ENCODE assay signal across 18 cellular contexts in the genomic region with DNA sequence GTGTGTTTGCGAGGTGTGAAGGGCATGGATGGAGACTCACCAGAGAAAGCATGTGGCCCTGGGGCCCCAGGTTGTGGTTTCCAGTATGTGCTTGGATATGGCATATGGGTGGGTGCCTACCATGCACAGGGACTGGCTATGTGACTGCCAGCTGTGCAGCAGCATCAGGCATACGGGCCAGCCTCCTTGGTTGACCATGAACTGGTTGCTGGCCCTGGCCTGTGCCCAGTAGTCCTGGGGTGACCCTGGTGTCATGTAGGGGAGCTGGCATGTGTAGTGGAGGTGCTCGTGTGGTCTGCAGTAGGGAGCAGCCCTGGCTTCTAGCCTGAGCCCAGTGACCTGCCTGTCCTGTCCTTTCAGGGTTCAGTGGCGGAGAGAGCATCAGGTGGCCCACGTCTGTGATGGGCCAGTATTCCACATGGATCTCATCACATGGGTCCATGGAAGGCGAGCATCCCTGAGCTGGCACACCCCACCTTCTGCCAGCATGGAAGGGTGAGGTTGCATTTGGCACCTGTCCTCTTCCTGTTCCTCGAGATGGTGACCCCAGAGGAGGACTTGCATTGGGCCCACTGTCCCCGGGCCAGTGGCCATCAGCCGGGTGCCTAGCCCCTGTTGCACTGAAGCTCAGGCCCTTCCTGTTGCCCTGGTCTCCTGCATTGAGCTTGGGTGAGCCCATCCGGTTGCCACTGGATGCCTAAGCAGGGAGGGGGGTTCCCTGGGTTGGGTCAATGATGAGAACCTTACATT.
DNase-seq lines count a peak whose midpoint lies in the region; ATAC-seq and TF ChIP-seq lines count a peak whose summit lies in the region.
"Had no signal": no experiment of that assay in that cellular context is flagged by ENCODE, and none has a peak within 500 bp of the region (broad histone marks: within the 10 kb centered on the region; RNA-seq: fewer than 3 reads in every experiment).

No MANE protein-coding gene starts in this region.

- no peaks in the 10 kb centered on the region for H3K9me3 Mint-ChIP-seq in natural killer cell treated with Interleukin-12 subunit alpha and Interleukin-12 subunit beta and Interleukin-15 and Interleukin-18, amount 100 ng/mL, for 72 hours
- H3K9me3 Mint-ChIP-seq in natural killer cell: no peaks in the 10 kb centered on the region
- H3K9me3 Mint-ChIP-seq: central memory CD8-positive, alpha-beta T cell had no signal

- H3K4me3 Mint-ChIP-seq in natural killer cell treated with Interleukin-12 subunit alpha and Interleukin-12 subunit beta and Interleukin-15 and Interleukin-18, amount 100 ng/mL, for 72 hours: no peak overlapping the region
- no peak overlapping the region for H3K4me3 Mint-ChIP-seq in natural killer cell
- H3K4me3 Mint-ChIP-seq: activated naive CD8-positive, alpha-beta T cell treated with anti-CD3 and anti-CD28 coated beads for 36 hours; central memory CD8-positive, alpha-beta T cell; H9; IgD-negative memory B cell; stimulated activated memory B cell treated with anti-CD40 and anti-IgM and Interleukin-4, amounts not matched to agents 10 μg/mL and 1 μg/mL and 100 μg/mL, for 72 hours had no signal

- H3K4me1 Mint-ChIP-seq in natural killer cell treated with Interleukin-12 subunit alpha and Interleukin-12 subunit beta and Interleukin-15 and Interleukin-18, amount 100 ng/mL, for 72 hours (ENCODE audit: low read depth in 2 of 2): no peaks in the 10 kb centered on the region
- H3K4me1 Mint-ChIP-seq in natural killer cell: no peaks in the 10 kb centered on the region
- H3K4me1 Mint-ChIP-seq: activated naive CD8-positive, alpha-beta T cell treated with anti-CD3 and anti-CD28 coated beads for 36 hours; central memory CD8-positive, alpha-beta T cell; H9; IgD-negative memory B cell; stimulated activated memory B cell treated with anti-CD40 and anti-IgM and Interleukin-4, amounts not matched to agents 10 μg/mL and 1 μg/mL and 100 μg/mL, for 72 hours had no signal

- ATAC-seq in natural killer cell treated with Interleukin-12 subunit alpha and Interleukin-12 subunit beta and Interleukin-15 and Interleukin-18, amount 100 ng/mL, for 72 hours: peak in 1 of 2 donors; percentile 3
- no peak for ATAC-seq in natural killer cell
- ATAC-seq: SK-N-SH treated with all-trans-retinoic acid at 6 μM for 48 hours; stimulated activated memory B cell treated with anti-CD40 and anti-IgM and Interleukin-4, amounts not matched to agents 10 μg/mL and 1 μg/mL and 100 μg/mL, for 72 hours had no signal

- intact Hi-C loops in natural killer cell (cut with micrococcal nuclease): no loop called here
- intact Hi-C loops in posterior cingulate gyrus (cut with DNase I): no loop called here

- no peak for TF ChIP-seq CTCF in natural killer cell (IDR thresholded peaks at IDR 0.05)

- no peaks in the 10 kb centered on the region for H3K27me3 Mint-ChIP-seq in natural killer cell treated with Interleukin-12 subunit alpha and Interleukin-12 subunit beta and Interleukin-15 and Interleukin-18, amount 100 ng/mL, for 72 hours
- H3K27me3 Mint-ChIP-seq in natural killer cell (ENCODE audit: low read depth in 2 of 2): no peaks in the 10 kb centered on the region
- H3K27me3 Mint-ChIP-seq: activated naive CD8-positive, alpha-beta T cell treated with anti-CD3 and anti-CD28 coated beads for 36 hours; central memory CD8-positive, alpha-beta T cell; IgD-negative memory B cell; stimulated activated memory B cell treated with anti-CD40 and anti-IgM and Interleukin-4, amounts not matched to agents 10 μg/mL and 1 μg/mL and 100 μg/mL, for 72 hours had no signal

- no peaks in the 10 kb centered on the region for H3K36me3 Mint-ChIP-seq in natural killer cell treated with Interleukin-12 subunit alpha and Interleukin-12 subunit beta and Interleukin-15 and Interleukin-18, amount 100 ng/mL, for 72 hours
- H3K36me3 Mint-ChIP-seq in natural killer cell: no peaks in the 10 kb centered on the region
- H3K36me3 Mint-ChIP-seq: activated naive CD8-positive, alpha-beta T cell treated with anti-CD3 and anti-CD28 coated beads for 36 hours; IgD-negative memory B cell; stimulated activated memory B cell treated with anti-CD40 and anti-IgM and Interleukin-4, amounts not matched to agents 10 μg/mL and 1 μg/mL and 100 μg/mL, for 72 hours had no signal

- H3K27ac Mint-ChIP-seq in natural killer cell treated with Interleukin-12 subunit alpha and Interleukin-12 subunit beta and Interleukin-15 and Interleukin-18, amount 100 ng/mL, for 72 hours: no peak overlapping the region
- H3K27ac Mint-ChIP-seq in natural killer cell: no peak overlapping the region
- H3K27ac Mint-ChIP-seq: activated naive CD8-positive, alpha-beta T cell treated with anti-CD3 and anti-CD28 coated beads for 36 hours; H9; IgD-negative memory B cell; stimulated activated memory B cell treated with anti-CD40 and anti-IgM and Interleukin-4, amounts not matched to agents 10 μg/mL and 1 μg/mL and 100 μg/mL, for 72 hours had no signal

- peak; percentile 46 for DNase-seq in natural killer cell treated with Interleukin-12 subunit alpha and Interleukin-12 subunit beta and Interleukin-15 and Interleukin-18, amount 100 ng/mL, for 72 hours (ENCODE audit: low spot score)
- no peak for DNase-seq in natural killer cell
- DNase-seq in islet precursor cell: peak; percentile 28
- peak in 8 of 10 donors; percentile 3 to 82 (median 12) for DNase-seq in posterior cingulate gyrus
- DNase-seq in HT-29 (ENCODE audit: low spot score): no peak
- no peak for DNase-seq in HK-2 (ENCODE audit: unreplicated experiment)
- DNase-seq in foreskin melanocyte: no peak
- DNase-seq: activated CD4-positive, alpha-beta T cell treated with anti-CD3 and anti-CD28 coated beads for 48 hours; activated naive CD8-positive, alpha-beta T cell treated with anti-CD3 and anti-CD28 coated beads for 36 hours; NCI-H1092; NCI-H1930; NCI-H2227 treated with DMSO at 0.1 percent for 48 hours; stimulated activated CD4-positive, alpha-beta T cell treated with anti-CD3 and anti-CD28 coated beads, Interleukin-2, amount 100 ng/mL, for 48 hours had no signal

Comparison
In these comparisons a context has a peak if more than half of its experiments do, and no peak if none do; other contexts are left out.
1. DNase-seq: peak in natural killer cell treated with Interleukin-12 subunit alpha and Interleukin-12 subunit beta and Interleukin-15 and Interleukin-18, amount 100 ng/mL, for 72 hours (single experiment), islet precursor cell (single experiment) and posterior cingulate gyrus (8 of 10); none in natural killer cell (single experiment), HT-29 (single experiment), HK-2 (single experiment) and foreskin melanocyte (single experiment).